Comparison of ENCODE assay signal across 13 cellular contexts in genomic region chr11:37504925-37505324, GRCh38.
DNase-seq lines count a peak whose midpoint lies in the region; ATAC-seq lines count a peak whose summit lies in the region.
"Had no signal": no experiment of that assay in that cellular context is flagged by ENCODE, and none has a peak within 500 bp of the region (broad histone marks: within the 10 kb centered on the region; RNA-seq: fewer than 3 reads in every experiment).

No MANE protein-coding gene starts in this region.

- ATAC-seq in HG03135 (IDR thresholded peaks at IDR 0.05; ENCODE audit: unreplicated experiment) = no peak
- ATAC-seq in HG02610 (IDR thresholded peaks at IDR 0.05; ENCODE audit: unreplicated experiment) = no peak
- ATAC-seq: A549 had no signal

- peak; percentile 55 for DNase-seq in A172 (ENCODE audit: low spot score)
- DNase-seq in HT1080 (ENCODE audit: low read depth) = peak; percentile 91
- peak; percentile 78 for DNase-seq in amniotic epithelial cell (ENCODE audit: low read depth)
- peak; percentile 92 for DNase-seq in iris pigment epithelial cell (ENCODE audit: low read depth)
- DNase-seq in OCI-M1 (lab: John Stamatoyannopoulos, UW) = no peak
- no peak for DNase-seq in NCI-H1694 treated with DMSO at 0.1 percent for 48 hours (lab: John Stamatoyannopoulos, UW)
- DNase-seq: activated naive CD4-positive, alpha-beta T cell treated with anti-CD3 and anti-CD28 coated beads for 36 hours; effector memory CD4-positive, alpha-beta T cell; KG1; naive B cell had no signal

Comparison
In these comparisons a context has a peak if more than half of its experiments do, and no peak if none do; other contexts are left out.
1. DNase-seq: peak in A172 (single experiment), HT1080 (single experiment), amniotic epithelial cell (single experiment) and iris pigment epithelial cell (single experiment); none in OCI-M1 (single experiment) and NCI-H1694 treated with DMSO at 0.1 percent for 48 hours (single experiment).